17 cellular contexts compared by ENCODE assay signal in the genomic region with DNA sequence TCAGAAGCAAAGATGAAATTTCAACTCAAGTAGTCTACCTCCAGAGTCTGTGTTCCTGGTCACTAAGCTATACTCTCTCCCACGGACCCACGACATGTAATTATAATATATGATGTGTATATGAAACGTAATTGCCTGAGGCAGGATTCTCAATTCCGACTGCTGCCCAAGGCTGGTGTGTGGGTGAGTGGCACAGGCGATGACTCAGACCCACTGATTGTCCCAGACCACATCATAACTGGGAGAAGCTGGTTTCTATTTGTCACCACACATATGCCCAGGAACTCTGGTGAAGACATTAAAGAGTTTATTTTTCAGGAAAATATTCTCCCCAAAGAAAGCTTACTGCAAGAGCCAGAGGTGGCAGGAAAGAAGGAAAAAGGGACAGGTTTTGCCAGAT.
DNase-seq lines count a peak whose midpoint lies in the region; ATAC-seq, FAIRE-seq and TF ChIP-seq lines count a peak whose summit lies in the region.
"Had no signal": no experiment of that assay in that cellular context is flagged by ENCODE, and none has a peak within 500 bp of the region (broad histone marks: within the 10 kb centered on the region; RNA-seq: fewer than 3 reads in every experiment).

No MANE protein-coding gene starts in this region.

- no peak overlapping the region for H3K4me3 ChIP-seq in A673 (ENCODE audit: low read depth, low read length, poor library complexity, severe bottlenecking)
- no peak overlapping the region for H3K4me3 ChIP-seq in HEK293 (ENCODE audit: low read depth, low read length)
- H3K4me3 ChIP-seq in fibroblast of mammary gland (ENCODE audit: control insufficient read depth, low read depth, low read length), result no peak overlapping the region
- no peak overlapping the region for H3K4me3 ChIP-seq in HepG2 (replicated peaks in 1 of 3; ENCODE audit: insufficient read depth in 1 of 3, low read depth in 2 of 3, low read length in 3 of 3)
- H3K4me3 ChIP-seq: skin epidermis, tibial nerve had no signal

- no peak overlapping the region for H3K9ac ChIP-seq in HepG2 (ENCODE audit: insufficient read depth, low read depth, low read length)

- no peaks in the 10 kb centered on the region for H3K79me2 ChIP-seq in HepG2 (ENCODE audit: insufficient read depth, low read length)

- POLR2A ChIA-PET in A673 (lab: Charles Lee; ENCODE audit: low non-redundant PET) (interaction anchor here (0.5 kb wide), 1 partner anchor 132 kb away, joined by 4 read pairs; no protein-coding TSS in a partner anchor), HEK293 (lab: Yijun Ruan, JAX) (interaction anchor here (0.5 kb wide), 1 partner anchor 13 kb away, joined by 3 read pairs; no protein-coding TSS in a partner anchor), HepG2 (lab: Yijun Ruan, JAX) (no interaction called here)

- intact Hi-C loops in A673 (cut with micrococcal nuclease; ENCODE audit: unreplicated experiment) (no loop called here), HepG2 (cut with micrococcal nuclease; ENCODE audit: unreplicated experiment) (no loop called here)

- H3K9me3 ChIP-seq in A673 (ENCODE audit: low read depth, low read length, poor library complexity, severe bottlenecking) (no peaks in the 10 kb centered on the region), HEK293 (ENCODE audit: control insufficient read depth, insufficient read depth, low read depth, low read length) (no peaks in the 10 kb centered on the region), HepG2 (ENCODE audit: low read length) (no peaks in the 10 kb centered on the region)
- H3K9me3 ChIP-seq: tibial nerve had no signal

- DNase-seq in A673 (ENCODE audit: low spot score) (peak; percentile 13), SK-MEL-5 (ENCODE audit: low read depth, low spot score) (peak; percentile 31), fibroblast of mammary gland (ENCODE audit: low read depth) (peak; percentile 54), HepG2 (ENCODE audit: low spot score) (no peak)
- DNase-seq: activated T-cell treated with anti-CD3 and anti-CD28 coated beads for 4 hours, AML-193, erythroblast, NCI-H446 treated with DMSO at 0.1 percent for 48 hours, nephron progenitor cell, Right ventricle myocardium superior had no signal

- ATAC-seq in HG03378 (IDR thresholded peaks at IDR 0.05; ENCODE audit: unreplicated experiment) (no peak), HG02588 (IDR thresholded peaks at IDR 0.05; ENCODE audit: unreplicated experiment) (no peak), HepG2 (no peak), GM21717 (IDR thresholded peaks at IDR 0.05; ENCODE audit: unreplicated experiment) (no peak)
- ATAC-seq: WTC11 had no signal

- in situ Hi-C loops in SK-MEL-5 (cut with HindIII; ENCODE audit: low pct_unique_long_range_greater_than_20kb, low sequenced_read_pairs) (no loop called here), HepG2 (cut with HindIII; ENCODE audit: extremely low pct_ligation_motif_present, low pct_unique_long_range_greater_than_20kb) (no loop called here)

- TF ChIP-seq EP300 in HepG2 (IDR thresholded peaks at IDR 0.05; ENCODE audit: low read depth in 2 of 2, low read length in 2 of 2), result no peak
- TF ChIP-seq EP300 in HepG2 (CRISPR knock-in tag; IDR thresholded peaks at IDR 0.05; ENCODE audit: borderline replicate concordance), result no peak

- no peak overlapping the region for H3K4me2 ChIP-seq in HepG2 (ENCODE audit: low read depth, low read length)

- H3K36me3 ChIP-seq in A673 (ENCODE audit: insufficient read depth, low read length, poor library complexity, severe bottlenecking) (no peaks in the 10 kb centered on the region), HEK293 (ENCODE audit: control insufficient read depth in 2 of 2, insufficient read depth in 1 of 2, low read length in 2 of 2) (no peaks in the 10 kb centered on the region), HepG2 (replicated peaks in 1 of 2; ENCODE audit: control insufficient read depth in 1 of 2, insufficient read depth in 2 of 2, low read length in 2 of 2) (no peaks in the 10 kb centered on the region)
- H3K36me3 ChIP-seq: tibial nerve had no signal

- no peaks in the 10 kb centered on the region for H4K20me1 ChIP-seq in HepG2 (ENCODE audit: insufficient read depth, low read length)

- H3K27ac ChIP-seq in A673 (ENCODE audit: low read depth, low read length, poor library complexity, severe bottlenecking) (no peak overlapping the region), HEK293 (ENCODE audit: extremely low read depth, low read depth, low read length) (no peak overlapping the region), HepG2 (ENCODE audit: extremely low read length, insufficient read depth, low read length) (no peak overlapping the region)
- H3K27ac ChIP-seq: skin epidermis, tibial nerve had no signal

- H3K27me3 ChIP-seq in A673 (replicated peaks; ENCODE audit: insufficient read depth, low read depth, low read length, poor library complexity), result peaks cover 96% of the 10 kb centered on the region
- peaks cover 0 to 7% of the 10 kb centered on the region in 2 experiments; a peak in 1 of 5 replicates for H3K27me3 ChIP-seq in HepG2 (ENCODE audit: control insufficient read depth in 1 of 2, insufficient read depth in 2 of 2, low read length in 2 of 2)
- H3K27me3 ChIP-seq: tibial nerve had no signal

- BruUV-seq in A673 (replicated peaks; lab: Mats Ljungman, UMichigan), result no TSS peak
- BruUV-seq in HepG2 (replicated peaks; lab: Mats Ljungman, UMichigan), result no TSS peak

- no peak for FAIRE-seq in HepG2 (lab: Jason Lieb, UNC)

- no peak for TF ChIP-seq CTCF in A673 (conservative IDR thresholded peaks at IDR 0.05; ENCODE audit: low read depth, low read length)
- no peak for TF ChIP-seq CTCF in HEK293 (tag by site-specific recombination; IDR thresholded peaks at IDR 0.05)
- no peak for TF ChIP-seq CTCF in fibroblast of mammary gland (conservative IDR thresholded peaks at IDR 0.05; ENCODE audit: control insufficient read depth, insufficient read depth, low read depth, low read length)
- no peak for TF ChIP-seq CTCF in HepG2 (CRISPR knock-in tag; IDR thresholded peaks at IDR 0.05)

- H3K4me1 ChIP-seq in A673 (ENCODE audit: insufficient read depth, low read length, poor library complexity, severe bottlenecking), result no peaks in the 10 kb centered on the region
- no peaks in the 10 kb centered on the region for H3K4me1 ChIP-seq in HEK293 (ENCODE audit: control insufficient read depth, insufficient read depth, low read length)
- H3K4me1 ChIP-seq in HepG2 (ENCODE audit: insufficient read depth, low read length), result no peaks in the 10 kb centered on the region

- no peak for TF ChIP-seq POLR2A in HepG2 (IDR thresholded peaks at IDR 0.05; ENCODE audit: insufficient read depth in 1 of 2, low read depth in 2 of 2, low read length in 2 of 2)

- H2AFZ ChIP-seq in HepG2 (ENCODE audit: low read length), result no peak overlapping the region

- TF ChIP-seq RAD21 in HepG2 (CRISPR knock-in tag; IDR thresholded peaks at IDR 0.05), result no peak

- CTCF ChIA-PET in A673 (lab: Charles Lee) (no interaction called here), HEK293 (lab: Yijun Ruan, JAX) (interaction anchor here (1.0 to 1.1 kb wide), 2 partner anchors 14 to 41 kb away, joined by 3 to 4 read pairs; no protein-coding TSS in a partner anchor), HepG2 (lab: Yijun Ruan, JAX; ENCODE audit: low intra/inter-chr PET ratio, low total read pairs) (no interaction called here)

- WGBS in HepG2 (ENCODE audit: low lambda C conversion rate), result 10% methylated on average over 5 of the region's 5 CpGs

TF ChIP-seq in HEK293, 187 proteins besides CTCF, POLR2A, EP300 and RAD21:
- TF ChIP-seq SP7 (tag by site-specific recombination; IDR thresholded peaks at IDR 0.05) (0 out of 2 replicates have a peak, but pooled peaks have one; percentile 27), ZFHX2 (tag by site-specific recombination; conservative IDR thresholded peaks at IDR 0.05) (peak; percentile 71), EGR2 (tag by site-specific recombination; IDR thresholded peaks at IDR 0.05; ENCODE audit: low read depth) (peak; percentile 54; the same call in 1 of the 2 replicates), IKZF3 (tag by site-specific recombination; IDR thresholded peaks at IDR 0.05) (no peak)

TF ChIP-seq in HepG2, 621 proteins besides CTCF, POLR2A, EP300 and RAD21 (continues in another document):
- TF ChIP-seq MEIS2 (CRISPR knock-in tag; IDR thresholded peaks at IDR 0.05), result no peak
- TF ChIP-seq ZBTB21 (CRISPR knock-in tag; IDR thresholded peaks at IDR 0.05), result no peak
- TF ChIP-seq, protein P1, sequence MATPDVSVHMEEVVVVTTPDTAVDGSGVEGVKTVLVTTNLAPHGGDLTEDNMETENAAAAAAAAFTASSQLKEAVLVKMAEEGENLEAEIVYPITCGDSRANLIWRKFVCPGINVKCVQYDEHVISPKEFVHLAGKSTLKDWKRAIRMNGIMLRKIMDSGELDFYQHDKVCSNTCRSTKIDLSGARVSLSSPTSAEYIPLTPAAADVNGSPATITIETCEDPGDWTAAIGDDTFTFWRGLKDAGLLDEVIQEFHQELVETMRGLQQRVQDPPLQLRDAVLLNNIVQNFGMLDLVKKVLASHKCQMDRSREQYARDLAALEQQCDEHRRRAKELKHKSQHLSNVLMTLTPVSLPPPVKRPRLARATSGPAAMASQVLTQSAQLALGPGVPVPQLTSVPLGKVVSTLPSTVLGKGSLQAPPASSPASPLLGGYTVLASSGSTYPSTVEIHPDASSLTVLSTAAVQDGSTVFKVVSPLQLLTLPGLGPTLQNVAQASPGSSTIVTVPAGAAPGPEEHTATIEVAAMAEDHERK (CRISPR knock-in tag; IDR thresholded peaks at IDR 0.05; ENCODE audit: low read depth), result no peak
- TF ChIP-seq PAX8 (CRISPR knock-in tag; IDR thresholded peaks at IDR 0.05; ENCODE audit: borderline replicate concordance), result no peak
- no peak for TF ChIP-seq ZNF101 (CRISPR knock-in tag; IDR thresholded peaks at IDR 0.05; ENCODE audit: borderline replicate concordance, low read depth)
- TF ChIP-seq ZNF225 (CRISPR knock-in tag; IDR thresholded peaks at IDR 0.05), result no peak
- TF ChIP-seq, protein P2, sequence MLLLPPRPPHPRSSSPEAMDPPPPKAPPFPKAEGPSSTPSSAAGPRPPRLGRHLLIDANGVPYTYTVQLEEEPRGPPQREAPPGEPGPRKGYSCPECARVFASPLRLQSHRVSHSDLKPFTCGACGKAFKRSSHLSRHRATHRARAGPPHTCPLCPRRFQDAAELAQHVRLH (CRISPR knock-in tag; IDR thresholded peaks at IDR 0.05; ENCODE audit: borderline replicate concordance, low read depth), result no peak
- TF ChIP-seq ZNF709 (CRISPR knock-in tag; IDR thresholded peaks at IDR 0.05), result no peak
- no peak for TF ChIP-seq ZNF577 (CRISPR knock-in tag; IDR thresholded peaks at IDR 0.05; ENCODE audit: borderline replicate concordance, low read depth)
- TF ChIP-seq KDM4B (CRISPR knock-in tag; IDR thresholded peaks at IDR 0.05), result no peak
- TF ChIP-seq ZNF644 (CRISPR knock-in tag; IDR thresholded peaks at IDR 0.05; ENCODE audit: low read depth), result no peak
- TF ChIP-seq TBL1XR1 (IDR thresholded peaks at IDR 0.05; ENCODE audit: borderline replicate concordance, low read length, partially characterized antibody), result no peak
